Comparison of ENCODE assay signal across 11 cellular contexts in the genomic region with DNA sequence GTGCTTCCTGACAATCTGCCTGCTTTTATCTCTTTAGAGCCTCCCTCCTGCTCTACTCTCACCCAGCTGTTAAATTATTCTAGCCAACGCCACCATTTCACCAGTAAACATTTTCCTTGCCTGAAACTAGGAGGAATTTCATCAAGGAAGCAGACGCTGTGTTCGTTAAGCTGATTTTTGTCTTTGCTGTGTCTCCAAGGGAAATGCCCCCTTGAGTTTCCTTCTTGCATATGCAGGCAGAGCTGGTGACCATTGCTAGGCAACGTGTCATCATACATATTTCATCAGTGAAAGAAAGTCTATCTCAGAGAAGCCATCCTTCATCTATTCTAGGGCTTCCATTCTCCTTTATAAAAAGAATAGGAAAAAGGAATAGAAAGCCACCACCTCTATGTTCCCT.
DNase-seq lines count a peak whose midpoint lies in the region; ATAC-seq, FAIRE-seq and TF ChIP-seq lines count a peak whose summit lies in the region.
"Had no signal": no experiment of that assay in that cellular context is flagged by ENCODE, and none has a peak within 500 bp of the region (broad histone marks: within the 10 kb centered on the region; RNA-seq: fewer than 3 reads in every experiment).

No MANE protein-coding gene starts in this region.

- H3K9me2 ChIP-seq in Loucy (replicated peaks; ENCODE audit: low read depth, low read length) = no peaks in the 10 kb centered on the region

- H3K36me3 ChIP-seq in Loucy (ENCODE audit: insufficient read depth, low read length) (no peaks in the 10 kb centered on the region), GM12878 (ENCODE audit: control insufficient read depth in 2 of 2, insufficient read depth in 2 of 2, low read length in 1 of 2) (no peaks in the 10 kb centered on the region)
- H3K36me3 ChIP-seq: vagina had no signal

- TF ChIP-seq RAD21 in GM12878 (IDR thresholded peaks at IDR 0.05; ENCODE audit: insufficient read depth, low read depth, low read length) = no peak

- TF ChIP-seq CTCF in Loucy (conservative IDR thresholded peaks at IDR 0.05; ENCODE audit: low read length) (peak; percentile 34), GM12878 (IDR thresholded peaks at IDR 0.05 in 2 of 3, conservative IDR thresholded peaks at IDR 0.05 in 1 of 3; ENCODE audit: control insufficient read depth in 2 of 3, extremely low read depth in 1 of 3, insufficient read depth in 1 of 3, low read depth in 3 of 3, low read length in 3 of 3) (0 out of 6 replicates have a peak, but pooled peaks of 1 of the 3 experiments have one; percentile 1), neural crest cell (conservative IDR thresholded peaks at IDR 0.05) (peak; percentile 64)

- H3F3A ChIP-seq in Loucy (ENCODE audit: low read depth) = no peaks in the 10 kb centered on the region

- RAD21 ChIA-PET in GM12878 (lab: Charles Lee; ENCODE audit: unreplicated experiment) = no interaction called here

- ATAC-seq in GM12878 (no peak), GM18517 (IDR thresholded peaks at IDR 0.05; ENCODE audit: unreplicated experiment) (no peak), HG03565 (IDR thresholded peaks at IDR 0.05; ENCODE audit: unreplicated experiment) (no peak)

- H3K79me2 ChIP-seq in Loucy (ENCODE audit: insufficient read depth, low read length) (no peaks in the 10 kb centered on the region), GM12878 (ENCODE audit: control insufficient read depth, insufficient read depth, low read length) (no peaks in the 10 kb centered on the region)

- BruUV-seq in GM12878 (replicated peaks; lab: Mats Ljungman, UMichigan) = no TSS peak

- no peak overlapping the region for H3K4me2 ChIP-seq in Loucy (ENCODE audit: low read depth, low read length, poor library complexity, severe bottlenecking)
- no peak overlapping the region for H3K4me2 ChIP-seq in GM12878 (ENCODE audit: control insufficient read depth, insufficient read depth)

- peak; percentile 23 for FAIRE-seq in GM12878 (lab: Jason Lieb, UNC)
- FAIRE-seq: astrocyte had no signal

- H3K36me3 Mint-ChIP-seq in neural crest cell (ENCODE audit: low read depth) = no peaks in the 10 kb centered on the region

- H3K4me3 ChIP-seq in Loucy (ENCODE audit: low read length, poor library complexity, severe bottlenecking) (no peak overlapping the region), GM12878 (no peak overlapping the region)
- H3K4me3 ChIP-seq: vagina had no signal

- in situ Hi-C loops in GM12878 (cut with MboI) = no loop called here

- no peaks in the 10 kb centered on the region for H3K9me3 Mint-ChIP-seq in neural crest cell

- 13% methylated on average over 4 of the region's 4 CpGs for WGBS in GM12878 (ENCODE audit: insufficient coverage, insufficient replicate concordance, low lambda C conversion rate, missing lambda C conversion rate)

- no peaks in the 10 kb centered on the region for H3K27me3 ChIP-seq in Loucy (ENCODE audit: insufficient read depth, low read length, poor library complexity, severe bottlenecking)
- no peaks in the 10 kb centered on the region; a peak in 1 of 4 replicates for H3K27me3 ChIP-seq in GM12878 (replicated peaks in 1 of 2; ENCODE audit: control insufficient read depth in 2 of 2, insufficient read depth in 2 of 2, low read length in 1 of 2)
- H3K27me3 ChIP-seq: vagina had no signal

- H3K9me3 ChIP-seq in Loucy (ENCODE audit: insufficient read depth, low read depth, low read length) = no peaks in the 10 kb centered on the region
- no peaks in the 10 kb centered on the region for H3K9me3 ChIP-seq in GM12878 (replicated peaks; ENCODE audit: control insufficient read depth, insufficient read depth, low read length)
- H3K9me3 ChIP-seq: vagina had no signal

- SMC1A ChIA-PET in GM12878 (lab: Charles Lee; ENCODE audit: uncharacterized antibody, unreplicated experiment) = no interaction called here

- no peak for TF ChIP-seq POLR2A in GM12878 (IDR thresholded peaks at IDR 0.05; ENCODE audit: low read depth, low read length)

- POLR2A ChIA-PET in GM12878 (lab: Charles Lee) = no interaction called here

- CTCF ChIA-PET in GM12878 (lab: Yijun Ruan, JAX) = no interaction called here

- H3K9ac ChIP-seq in Loucy (ENCODE audit: low read depth, low read length, poor library complexity, severe bottlenecking) = no peak overlapping the region
- no peak overlapping the region for H3K9ac ChIP-seq in GM12878 (ENCODE audit: control insufficient read depth, insufficient read depth, low read length)

- peaks cover 12% of the 10 kb centered on the region for H3K4me1 Mint-ChIP-seq in neural crest cell

- TF ChIP-seq EP300 in GM12878 (IDR thresholded peaks at IDR 0.05; ENCODE audit: borderline replicate concordance in 1 of 2, control insufficient read depth in 1 of 2, low read depth in 2 of 2, low read length in 2 of 2) = no peak

- DNase-seq in NCI-H345 (lab: John Stamatoyannopoulos, UW) (peak; percentile 8), NCI-H345 treated with DMSO at 0.1 percent for 48 hours (lab: John Stamatoyannopoulos, UW; ENCODE audit: unreplicated experiment) (no peak), GM12878 (ENCODE audit: low read depth, low spot score) (no peak), neural crest cell (ENCODE audit: low read depth, low spot score) (peak; percentile 20), putamen (ENCODE audit: low spot score) (no peak)
- DNase-seq: activated CD4-positive, alpha-beta T cell treated with anti-CD3 and anti-CD28 coated beads, Interleukin-2, amount 50 U/mL, for 1 hour had no signal

- H2AFZ ChIP-seq in Loucy (ENCODE audit: low read length) = no peak overlapping the region
- no peak overlapping the region for H2AFZ ChIP-seq in GM12878 (ENCODE audit: control insufficient read depth, low read depth, low read length)

- H3K27me3 Mint-ChIP-seq in neural crest cell (ENCODE audit: low read depth) = peaks cover 8% of the 10 kb centered on the region

- intact Hi-C loops in GM12878 (cut with micrococcal nuclease; ENCODE audit: unreplicated experiment) = no loop called here

- H4K20me1 ChIP-seq in Loucy (ENCODE audit: insufficient read depth, low read length, poor library complexity, severe bottlenecking) = no peaks in the 10 kb centered on the region
- no peaks in the 10 kb centered on the region for H4K20me1 ChIP-seq in GM12878 (ENCODE audit: control insufficient read depth, insufficient read depth)

- no peak overlapping the region for H3K27ac ChIP-seq in GM12878 (ENCODE audit: control insufficient read depth, insufficient read depth)
- H3K27ac ChIP-seq: vagina had no signal

- no peak overlapping the region for H3K27ac Mint-ChIP-seq in neural crest cell (ENCODE audit: unreplicated experiment)

- no peak overlapping the region for H3K4me3 Mint-ChIP-seq in neural crest cell

- H3K4me1 ChIP-seq in Loucy (ENCODE audit: insufficient read depth, low read length, poor library complexity, severe bottlenecking) (no peaks in the 10 kb centered on the region), GM12878 (ENCODE audit: control insufficient read depth, insufficient read depth, low read length) (no peaks in the 10 kb centered on the region)
- H3K4me1 ChIP-seq: vagina had no signal

TF ChIP-seq in GM12878, 131 proteins besides CTCF, POLR2A, EP300 and RAD21:
- TF ChIP-seq PML (IDR thresholded peaks at IDR 0.05; ENCODE audit: low read length) = no peak

Comparison
In these comparisons a context has a peak if more than half of its experiments do, and no peak if none do; other contexts are left out.
1. DNase-seq: peak in NCI-H345 (single experiment) and neural crest cell (single experiment); none in NCI-H345 treated with DMSO at 0.1 percent for 48 hours (single experiment), GM12878 (single experiment) and putamen (single experiment).